Comparison of ENCODE assay signal across 8 cellular contexts in genomic region chr4:100421356-100421978, GRCh38.
DNase-seq lines count a peak whose midpoint lies in the region; ATAC-seq, FAIRE-seq and TF ChIP-seq lines count a peak whose summit lies in the region.

No MANE protein-coding gene starts in this region.

- TF ChIP-seq CTCF in WTC11 (IDR thresholded peaks at IDR 0.05) (no peak; the same call in 1 of the 2 replicates), mucosa of descending colon (IDR thresholded peaks at IDR 0.05) (no peak)

- peaks cover 7% of the 10 kb centered on the region for H3K4me1 Mint-ChIP-seq in WTC11
- H3K4me1 Mint-ChIP-seq in activated CD4-positive, alpha-beta T cell treated with anti-CD3 and anti-CD28 coated beads, Interleukin-2, amount 10 ng/mL, durations not matched to agents 24 days and 14 days: no peaks in the 10 kb centered on the region

- no peak overlapping the region for H3K4me3 ChIP-seq in Karpas-422 (ENCODE audit: low read length)
- no peak overlapping the region for H3K4me3 ChIP-seq in mucosa of descending colon
- no peak overlapping the region for H3K4me3 ChIP-seq in MG63

- H3K36me3 ChIP-seq in Karpas-422 (ENCODE audit: insufficient read depth, low read length): no peaks in the 10 kb centered on the region
- no peaks in the 10 kb centered on the region for H3K36me3 ChIP-seq in mucosa of descending colon (ENCODE audit: low read depth)
- H3K36me3 ChIP-seq in MG63: no peaks in the 10 kb centered on the region

- peak; percentile 3 for DNase-seq in COR-L47 (lab: John Stamatoyannopoulos, UW)
- DNase-seq in Karpas-422: peak; percentile 45
- DNase-seq in WTC11 (ENCODE audit: low spot score): no peak
- no peak for DNase-seq in activated CD4-positive, alpha-beta T cell treated with anti-CD3 and anti-CD28 coated beads, Interleukin-2, amount 10 ng/mL, durations not matched to agents 24 days and 14 days
- no peak for DNase-seq in GOT3 (lab: John Stamatoyannopoulos, UW)
- DNase-seq in mucosa of descending colon: no peak
- no peak for DNase-seq in MG63

- H3K36me3 Mint-ChIP-seq in WTC11: no peaks in the 10 kb centered on the region
- H3K36me3 Mint-ChIP-seq in activated CD4-positive, alpha-beta T cell treated with anti-CD3 and anti-CD28 coated beads, Interleukin-2, amount 10 ng/mL, durations not matched to agents 24 days and 14 days (ENCODE audit: low read depth): no peaks in the 10 kb centered on the region

- H3K9ac ChIP-seq in Karpas-422 (ENCODE audit: low read length): no peak overlapping the region

- H3K27ac ChIP-seq in Karpas-422 (ENCODE audit: low read length): no peak overlapping the region

- H3K9me2 ChIP-seq in Karpas-422 (replicated peaks; ENCODE audit: insufficient read depth, low read length): no peaks in the 10 kb centered on the region

- no peaks in the 10 kb centered on the region for H3K27me3 Mint-ChIP-seq in WTC11 (ENCODE audit: low read depth)
- no peaks in the 10 kb centered on the region for H3K27me3 Mint-ChIP-seq in activated CD4-positive, alpha-beta T cell treated with anti-CD3 and anti-CD28 coated beads, Interleukin-2, amount 10 ng/mL, durations not matched to agents 24 days and 14 days

- H3K4me1 ChIP-seq in Karpas-422 (ENCODE audit: low read length) (no peaks in the 10 kb centered on the region), mucosa of descending colon (ENCODE audit: low read depth) (no peaks in the 10 kb centered on the region)

- H3K27me3 ChIP-seq in Karpas-422 (ENCODE audit: low read length) (no peaks in the 10 kb centered on the region), MG63 (no peaks in the 10 kb centered on the region)

- no peak overlapping the region for H3K4me2 ChIP-seq in Karpas-422 (ENCODE audit: low read depth, low read length, poor library complexity, severe bottlenecking)

- H3K9me3 Mint-ChIP-seq in WTC11: no peaks in the 10 kb centered on the region
- no peaks in the 10 kb centered on the region for H3K9me3 Mint-ChIP-seq in activated CD4-positive, alpha-beta T cell treated with anti-CD3 and anti-CD28 coated beads, Interleukin-2, amount 10 ng/mL, durations not matched to agents 24 days and 14 days

- ATAC-seq in WTC11: peak; percentile 75
- ATAC-seq in mucosa of descending colon: no peak

- H3K9me3 ChIP-seq in Karpas-422 (ENCODE audit: low read length) (no peaks in the 10 kb centered on the region), mucosa of descending colon (no peaks in the 10 kb centered on the region), MG63 (no peaks in the 10 kb centered on the region)

- H3K4me3 Mint-ChIP-seq in WTC11: no peak overlapping the region
- no peak overlapping the region for H3K4me3 Mint-ChIP-seq in activated CD4-positive, alpha-beta T cell treated with anti-CD3 and anti-CD28 coated beads, Interleukin-2, amount 10 ng/mL, durations not matched to agents 24 days and 14 days

- H2AFZ ChIP-seq in Karpas-422 (ENCODE audit: low read length): no peak overlapping the region

- POLR2A ChIA-PET in WTC11 (lab: Charles Lee): no interaction called here

- intact Hi-C loops in activated CD4-positive, alpha-beta T cell treated with anti-CD3 and anti-CD28 coated beads, Interleukin-2, amount 10 ng/mL, durations not matched to agents 24 days and 14 days (cut with micrococcal nuclease): no loop called here
- intact Hi-C loops in mucosa of descending colon (cut with DNase I, micrococcal nuclease): no loop called here

- peak; percentile 53 for FAIRE-seq in islet of Langerhans (lab: Jason Lieb, UNC)

- CTCF ChIA-PET in WTC11 (lab: Charles Lee): no interaction called here

- H3K27ac Mint-ChIP-seq in WTC11: no peak overlapping the region
- H3K27ac Mint-ChIP-seq in activated CD4-positive, alpha-beta T cell treated with anti-CD3 and anti-CD28 coated beads, Interleukin-2, amount 10 ng/mL, durations not matched to agents 24 days and 14 days: no peak overlapping the region

- H3K79me2 ChIP-seq in Karpas-422 (ENCODE audit: low read length): no peaks in the 10 kb centered on the region

- no peaks in the 10 kb centered on the region for H4K20me1 ChIP-seq in Karpas-422 (ENCODE audit: insufficient read depth, low read depth, low read length)

TF ChIP-seq in WTC11, 78 proteins besides CTCF, POLR2A, EP300 and RAD21:
- TF ChIP-seq ZNF121 (CRISPR knock-in tag; IDR thresholded peaks at IDR 0.05): no peak
- TF ChIP-seq ZNF263 (CRISPR knock-in tag; IDR thresholded peaks at IDR 0.05; ENCODE audit: low read depth): no peak
- no peak for TF ChIP-seq PRRX2 (CRISPR knock-in tag; IDR thresholded peaks at IDR 0.05)
- TF ChIP-seq CBFB (CRISPR knock-in tag; IDR thresholded peaks at IDR 0.05; ENCODE audit: low read depth): no peak
- no peak for TF ChIP-seq NFYB (CRISPR knock-in tag; conservative IDR thresholded peaks at IDR 0.05; ENCODE audit: low read depth)
- no peak for TF ChIP-seq SMAD3 (CRISPR knock-in tag; IDR thresholded peaks at IDR 0.05; ENCODE audit: borderline replicate concordance)
- no peak for TF ChIP-seq RORB (CRISPR knock-in tag; IDR thresholded peaks at IDR 0.05)
- TF ChIP-seq CDX4 (CRISPR knock-in tag; IDR thresholded peaks at IDR 0.05; ENCODE audit: borderline replicate concordance): no peak
- TF ChIP-seq ZNF219 (CRISPR knock-in tag; IDR thresholded peaks at IDR 0.05; ENCODE audit: borderline replicate concordance): no peak

Comparison
In these comparisons a context has a peak if more than half of its experiments do, and no peak if none do; other contexts are left out.
1. DNase-seq: peak in COR-L47 (single experiment) and Karpas-422 (single experiment); none in WTC11 (single experiment), activated CD4-positive, alpha-beta T cell treated with anti-CD3 and anti-CD28 coated beads, Interleukin-2, amount 10 ng/mL, durations not matched to agents 24 days and 14 days (single experiment), GOT3 (single experiment), mucosa of descending colon (0 of 3) and MG63 (single experiment).